In genomic region chr6:34281702-34282334, GRCh38 we compare ENCODE assay signal across 1 cellular context.
TF ChIP-seq lines count a peak whose summit lies in the region.

No MANE protein-coding gene starts in this region.

TF ChIP-seq in K562, 482 proteins besides CTCF, POLR2A, EP300 and RAD21 (continued from another document and continues in another):
- TF ChIP-seq TFE3 (CRISPR knock-in tag; IDR thresholded peaks at IDR 0.05) (peak; percentile 35), RCOR1 (IDR thresholded peaks at IDR 0.05; ENCODE audit: borderline replicate concordance in 1 of 2, low read depth in 2 of 2, low read length in 2 of 2) (peak; percentile 91 to 97; a peak in 3 of 4 replicates), GATAD2B (IDR thresholded peaks at IDR 0.05; ENCODE audit: borderline replicate concordance) (peak; percentile 83), ZBTB11 (CRISPR knock-in tag; IDR thresholded peaks at IDR 0.05) (peak in 1 of 3 experiments; percentile 67; a peak in 2 of 6 replicates), ZNF766 (CRISPR knock-in tag; conservative IDR thresholded peaks at IDR 0.05) (no peak), ZNF398 (CRISPR knock-in tag; IDR thresholded peaks at IDR 0.05) (no peak), HMGN3 (IDR thresholded peaks at IDR 0.05; ENCODE audit: borderline replicate concordance, extremely low read depth, insufficient read length, low read depth, low read length) (peak; percentile 75), MEIS2 (IDR thresholded peaks at IDR 0.05; ENCODE audit: partially characterized antibody) (peak; percentile 69), THAP12 (CRISPR knock-in tag; IDR thresholded peaks at IDR 0.05) (no peak), SNRNP70 (optimal IDR thresholded peaks at IDR 0.05; ENCODE audit: low read depth, low read length) (no peak), ZBTB9 (CRISPR knock-in tag; IDR thresholded peaks at IDR 0.05) (no peak), ZNF134 (CRISPR knock-in tag; conservative IDR thresholded peaks at IDR 0.05) (no peak), PHB2 (IDR thresholded peaks at IDR 0.05; ENCODE audit: low read depth) (peak; percentile 89), CREB1 (IDR thresholded peaks at IDR 0.05) (peak; percentile 80; the same call in 1 of the 2 replicates), CREB1 (CRISPR knock-in tag; IDR thresholded peaks at IDR 0.05) (no peak), ZBTB26 (CRISPR knock-in tag; IDR thresholded peaks at IDR 0.05) (no peak), SMARCC2 (IDR thresholded peaks at IDR 0.05; ENCODE audit: low read depth) (peak; percentile 86; the same call in 1 of the 2 replicates), CCNT2 (IDR thresholded peaks at IDR 0.05; ENCODE audit: borderline replicate concordance, extremely low read depth, insufficient read length, low read depth, low read length) (peak; percentile 71), FOXJ2 (tag; IDR thresholded peaks at IDR 0.05) (peak; percentile 45; the same call in 1 of the 2 replicates), ZNF146 (CRISPR knock-in tag; IDR thresholded peaks at IDR 0.05; ENCODE audit: unreplicated experiment) (no peak), NFIC (IDR thresholded peaks at IDR 0.05) (peak; percentile 96), XRCC4 (IDR thresholded peaks at IDR 0.05; ENCODE audit: extremely low read depth, insufficient read depth, insufficient read length) (no peak), IFI16 (CRISPR knock-in tag; IDR thresholded peaks at IDR 0.05) (no peak), GATAD2A (IDR thresholded peaks at IDR 0.05) (peak; percentile 84; the same call in 1 of the 2 replicates), PML (IDR thresholded peaks at IDR 0.05; ENCODE audit: low read length) (peak; percentile 95), ARID1B (IDR thresholded peaks at IDR 0.05) (peak; percentile 98), NEUROD1 (IDR thresholded peaks at IDR 0.05; ENCODE audit: borderline replicate concordance, low read depth, low read length, partially characterized antibody) (peak; percentile 70), HMBOX1 (IDR thresholded peaks at IDR 0.05) (peak; percentile 95), NONO (IDR thresholded peaks at IDR 0.05; ENCODE audit: low read depth in 2 of 2, low read length in 1 of 2) (peak in 1 of 2 experiments; percentile 14; a peak in 1 of 4 replicates), MCM3 (IDR thresholded peaks at IDR 0.05) (no peak), SMAD4 (CRISPR knock-in tag; conservative IDR thresholded peaks at IDR 0.05) (peak; percentile 81), SOX6 (IDR thresholded peaks at IDR 0.05) (peak; percentile 99), MAZ (CRISPR knock-in tag; conservative IDR thresholded peaks at IDR 0.05 in 1 of 2, IDR thresholded peaks at IDR 0.05 in 1 of 2) (0 out of 4 replicates have a peak, but pooled peaks of 1 of the 2 experiments have one; percentile 30), ZSCAN32 (CRISPR knock-in tag; IDR thresholded peaks at IDR 0.05) (no peak), CREM (IDR thresholded peaks at IDR 0.05; ENCODE audit: low read depth) (peak; percentile 77), NRF1 (conservative IDR thresholded peaks at IDR 0.05 in 1 of 2, IDR thresholded peaks at IDR 0.05 in 1 of 2) (no peak), TCF3 (CRISPR knock-in tag; IDR thresholded peaks at IDR 0.05) (peak; percentile 99), NR2C1 (IDR thresholded peaks at IDR 0.05) (no peak), NR2C1 (tag; IDR thresholded peaks at IDR 0.05) (no peak), ELK3 (CRISPR knock-in tag; IDR thresholded peaks at IDR 0.05) (no peak), CBFB (CRISPR knock-in tag; IDR thresholded peaks at IDR 0.05) (no peak), RBM14 (IDR thresholded peaks at IDR 0.05; ENCODE audit: borderline replicate concordance, insufficient read depth, low read depth, low read length) (no peak), MNT (conservative IDR thresholded peaks at IDR 0.05) (peak in 1 of 2 experiments; percentile 77; a peak in 1 of 4 replicates), LCOR (CRISPR knock-in tag; IDR thresholded peaks at IDR 0.05) (peak; percentile 93)
